In the genomic region with DNA sequence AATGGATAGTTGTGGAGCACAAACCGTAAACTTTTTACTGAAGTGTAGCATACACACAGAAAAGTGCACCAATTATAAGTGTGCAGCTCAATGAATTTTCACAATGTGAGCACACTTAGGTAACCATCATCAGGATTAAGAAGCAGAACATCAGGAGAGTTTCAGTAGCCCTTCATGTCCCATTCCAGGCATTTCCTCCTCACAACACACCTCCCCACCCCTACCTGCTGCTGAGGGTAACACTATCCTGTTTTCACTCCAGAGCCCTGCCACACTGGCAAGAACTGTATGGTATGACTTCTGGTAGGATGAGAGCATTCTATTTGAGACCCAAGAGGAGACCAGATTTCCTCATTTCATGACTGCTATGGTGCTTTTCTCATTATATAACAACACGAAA, we compare ENCODE assay signal across 30 cellular contexts.
"Had no signal": no experiment of that assay in that cellular context is flagged by ENCODE, and none has a peak within 500 bp of the region (broad histone marks: within the 10 kb centered on the region; RNA-seq: fewer than 3 reads in every experiment).

No MANE protein-coding gene starts in this region.

- H3K27me3 Mint-ChIP-seq: activated B cell treated with CpG ODN at 0.5 μM for 24 hours; activated CD8-positive, alpha-beta T cell treated with anti-CD3 and anti-CD28 coated beads for 36 hours; activated naive CD4-positive, alpha-beta T cell treated with anti-CD3 and anti-CD28 coated beads, Interleukin-2, amount 50 U/mL, for 24 hours; activated naive CD8-positive, alpha-beta T cell treated with anti-CD3 and anti-CD28 coated beads, Interleukin-2, amount 50 U/mL, for 24 hours; activated T-helper 17 cell treated with anti-CD3 and anti-CD28 coated beads, Interleukin-2, amount 50 U/mL, for 72 hours; central memory CD8-positive, alpha-beta T cell; dendritic cell treated with granulocyte-macrophage colony-stimulating factor and Interleukin-4, amounts not matched to agents 40 ng/mL and 50 ng/mL, for 4 days; stimulated activated naive B cell treated with anti-CD40 and anti-IgM and Interleukin-4, amounts not matched to agents 10 μg/mL and 1 μg/mL and 100 μg/mL, for 72 hours; T-helper 17 cell had no signal

- H3K36me3 Mint-ChIP-seq: activated naive CD4-positive, alpha-beta T cell treated with anti-CD3 and anti-CD28 coated beads, Interleukin-2, amount 50 U/mL, for 24 hours; immature natural killer cell; natural killer cell; neural progenitor cell; stimulated activated naive B cell treated with anti-CD40 and anti-IgM and Interleukin-4, amounts not matched to agents 10 μg/mL and 1 μg/mL and 100 μg/mL, for 72 hours had no signal

- H3K9me3 ChIP-seq: gastrocnemius medialis, right atrium auricular region, stomach, thyroid gland, upper lobe of left lung, vagina had no signal

- H3K9me3 Mint-ChIP-seq: activated B cell treated with CpG ODN at 0.5 μM for 24 hours; activated naive CD4-positive, alpha-beta T cell treated with anti-CD3 and anti-CD28 coated beads, Interleukin-2, amount 50 U/mL, for 24 hours; activated naive CD8-positive, alpha-beta T cell treated with anti-CD3 and anti-CD28 coated beads, Interleukin-2, amount 50 U/mL, for 24 hours; activated T-cell treated with anti-CD3 and anti-CD28 coated beads, Interleukin-2, amount 50 U/mL, for 4 hours; dendritic cell treated with granulocyte-macrophage colony-stimulating factor and Interleukin-4, amounts not matched to agents 40 ng/mL and 50 ng/mL, for 4 days; neural progenitor cell had no signal

- H3K4me1 Mint-ChIP-seq: activated B cell treated with CpG ODN at 0.5 μM for 24 hours; activated naive CD4-positive, alpha-beta T cell treated with anti-CD3 and anti-CD28 coated beads, Interleukin-2, amount 50 U/mL, for 24 hours; activated naive CD8-positive, alpha-beta T cell treated with anti-CD3 and anti-CD28 coated beads, Interleukin-2, amount 50 U/mL, for 24 hours; activated T-helper 17 cell treated with anti-CD3 and anti-CD28 coated beads, Interleukin-2, amount 50 U/mL, for 72 hours; central memory CD8-positive, alpha-beta T cell; immature natural killer cell; natural killer cell; neural progenitor cell; stimulated activated naive B cell treated with anti-CD40 and anti-IgM and Interleukin-4, amounts not matched to agents 10 μg/mL and 1 μg/mL and 100 μg/mL, for 72 hours; T-helper 17 cell had no signal

- H3K27me3 ChIP-seq: gastrocnemius medialis, neural progenitor cell, right atrium auricular region, stomach, thyroid gland, upper lobe of left lung, vagina had no signal

- H3K4me1 ChIP-seq: neural progenitor cell, right atrium auricular region, stomach, thyroid gland, upper lobe of left lung, vagina had no signal

- H2AFZ ChIP-seq: neural progenitor cell had no signal

- H3K27ac ChIP-seq: epithelial cell of prostate, gastrocnemius medialis, neural progenitor cell, right atrium auricular region, stomach, thyroid gland, upper lobe of left lung, vagina had no signal

- H3K27ac Mint-ChIP-seq: activated B cell treated with CpG ODN at 0.5 μM for 24 hours; activated CD8-positive, alpha-beta T cell treated with anti-CD3 and anti-CD28 coated beads for 36 hours; activated naive CD4-positive, alpha-beta T cell treated with anti-CD3 and anti-CD28 coated beads, Interleukin-2, amount 50 U/mL, for 24 hours; activated naive CD8-positive, alpha-beta T cell treated with anti-CD3 and anti-CD28 coated beads, Interleukin-2, amount 50 U/mL, for 24 hours; activated T-helper 17 cell treated with anti-CD3 and anti-CD28 coated beads, Interleukin-2, amount 50 U/mL, for 72 hours; dendritic cell treated with granulocyte-macrophage colony-stimulating factor and Interleukin-4, amounts not matched to agents 40 ng/mL and 50 ng/mL, for 4 days; immature natural killer cell; natural killer cell; neural progenitor cell; stimulated activated naive B cell treated with anti-CD40 and anti-IgM and Interleukin-4, amounts not matched to agents 10 μg/mL and 1 μg/mL and 100 μg/mL, for 72 hours; T-helper 17 cell had no signal

- H3K4me3 Mint-ChIP-seq: activated B cell treated with CpG ODN at 0.5 μM for 24 hours; activated CD8-positive, alpha-beta T cell treated with anti-CD3 and anti-CD28 coated beads for 36 hours; activated naive CD4-positive, alpha-beta T cell treated with anti-CD3 and anti-CD28 coated beads, Interleukin-2, amount 50 U/mL, for 24 hours; activated naive CD8-positive, alpha-beta T cell treated with anti-CD3 and anti-CD28 coated beads, Interleukin-2, amount 50 U/mL, for 24 hours; activated T-cell treated with anti-CD3 and anti-CD28 coated beads, Interleukin-2, amount 50 U/mL, for 4 hours; activated T-helper 17 cell treated with anti-CD3 and anti-CD28 coated beads, Interleukin-2, amount 50 U/mL, for 72 hours; central memory CD8-positive, alpha-beta T cell; dendritic cell treated with granulocyte-macrophage colony-stimulating factor and Interleukin-4, amounts not matched to agents 40 ng/mL and 50 ng/mL, for 4 days; immature natural killer cell; natural killer cell; neural progenitor cell; stimulated activated naive B cell treated with anti-CD40 and anti-IgM and Interleukin-4, amounts not matched to agents 10 μg/mL and 1 μg/mL and 100 μg/mL, for 72 hours; T-helper 17 cell had no signal

- H3K4me3 ChIP-seq: gastrocnemius medialis, neural progenitor cell, right atrium auricular region, stomach, thyroid gland, upper lobe of left lung, vagina had no signal

- H3K9ac ChIP-seq: neural progenitor cell had no signal

- H3K4me2 ChIP-seq: neural progenitor cell had no signal

- DNase-seq: activated B cell treated with CpG ODN at 0.5 μM for 24 hours; activated CD4-positive, alpha-beta T cell treated with anti-CD3 and anti-CD28 coated beads, Interleukin-2, amount 50 U/mL, for 1 hour; activated CD8-positive, alpha-beta T cell treated with anti-CD3 and anti-CD28 coated beads for 36 hours; activated naive CD8-positive, alpha-beta T cell treated with anti-CD3 and anti-CD28 coated beads, Interleukin-2, amount 50 U/mL, for 24 hours; activated T-cell treated with anti-CD3 and anti-CD28 coated beads, Interleukin-2, amount 50 U/mL, for 4 hours; amygdala; gastrocnemius medialis; glutamatergic neuron; immature natural killer cell; kidney; left colon; midbrain; natural killer cell; occipital lobe; stimulated activated CD4-positive, alpha-beta T cell treated with anti-CD3 and anti-CD28 coated beads, Interleukin-15, amount 100 ng/mL, for 24 hours; stimulated activated CD4-positive, alpha-beta T cell treated with anti-CD3 and anti-CD28 coated beads, Interleukin-2, amount 100 ng/mL, for 24 hours; stimulated activated naive B cell treated with anti-CD40 and anti-IgM and Interleukin-4, amounts not matched to agents 10 μg/mL and 1 μg/mL and 100 μg/mL, for 72 hours; stomach; T-helper 17 cell; T1000; thyroid gland; upper lobe of left lung had no signal

- H3K36me3 ChIP-seq: gastrocnemius medialis, neural progenitor cell, right atrium auricular region, stomach, thyroid gland, upper lobe of left lung, vagina had no signal
